ENCODE assay signal across 8 cellular contexts in genomic region chr7:31443457-31443856, GRCh38.
DNase-seq lines count a peak whose midpoint lies in the region; ATAC-seq, FAIRE-seq and TF ChIP-seq lines count a peak whose summit lies in the region.

No MANE protein-coding gene starts in this region.

- peak; percentile 82 for FAIRE-seq in bronchial epithelial cell (lab: Jason Lieb, UNC)
- peak; percentile 75 for FAIRE-seq in HepG2 (lab: Jason Lieb, UNC)

- no peak for TF ChIP-seq RAD21 in HepG2 (CRISPR knock-in tag; IDR thresholded peaks at IDR 0.05)

- CTCF ChIA-PET in HepG2 (lab: Yijun Ruan, JAX; ENCODE audit: low intra/inter-chr PET ratio, low total read pairs): interaction anchor here (1.5 to 2.8 kb wide), 3 partner anchors 45 to 293 kb away, joined by 5 to 16 read pairs (median 9); no protein-coding TSS in a partner anchor
- CTCF ChIA-PET in activated CD4-positive, alpha-beta memory T cell treated with anti-CD3 and anti-CD28 coated beads for 36 hours (lab: Charles Lee): interaction anchor here (0.7 to 1.6 kb wide), 11 partner anchors 9 to 460 kb away, joined by 3 to 13 read pairs (median 5); no protein-coding TSS in a partner anchor

- H4K20me1 ChIP-seq in HepG2 (ENCODE audit: insufficient read depth, low read length): no peaks in the 10 kb centered on the region

- no peaks in the 10 kb centered on the region for H3K27me3 ChIP-seq in bronchial epithelial cell (ENCODE audit: control insufficient read depth, insufficient read depth, low read length)
- 0 out of 5 replicates have a peak, but pooled peaks cover 0 to 1% of the 10 kb centered on the region in 2 experiments for H3K27me3 ChIP-seq in HepG2 (ENCODE audit: control insufficient read depth in 1 of 2, insufficient read depth in 2 of 2, low read length in 2 of 2)

- ATAC-seq in GM21390 (IDR thresholded peaks at IDR 0.05; ENCODE audit: unreplicated experiment) (peak; percentile 74), HepG2 (peak; percentile 69)

- H3K4me2 ChIP-seq in HepG2 (ENCODE audit: low read depth, low read length): no peak overlapping the region

- no peak for TF ChIP-seq EP300 in HepG2 (IDR thresholded peaks at IDR 0.05; ENCODE audit: low read depth in 2 of 2, low read length in 2 of 2)
- TF ChIP-seq EP300 in HepG2 (CRISPR knock-in tag; IDR thresholded peaks at IDR 0.05; ENCODE audit: borderline replicate concordance): no peak

- H3K4me1 Mint-ChIP-seq in activated CD4-positive, alpha-beta memory T cell treated with anti-CD3 and anti-CD28 coated beads for 36 hours (ENCODE audit: low read depth): no peaks in the 10 kb centered on the region
- no peaks in the 10 kb centered on the region for H3K4me1 Mint-ChIP-seq in T-helper 2 cell treated with Interferon-gamma antibody and Interleukin-4, amounts not matched to agents 5 μg/mL and 100 μg/mL, for 36 hours (ENCODE audit: low read depth)

- no peaks in the 10 kb centered on the region for H3K4me1 ChIP-seq in HepG2 (ENCODE audit: insufficient read depth, low read length)

- no peak overlapping the region for H2AFZ ChIP-seq in HepG2 (ENCODE audit: low read length)

- H3K4me3 Mint-ChIP-seq in activated CD4-positive, alpha-beta memory T cell treated with anti-CD3 and anti-CD28 coated beads for 36 hours: no peak overlapping the region
- H3K4me3 Mint-ChIP-seq in T-helper 2 cell treated with Interferon-gamma antibody and Interleukin-4, amounts not matched to agents 5 μg/mL and 100 μg/mL, for 36 hours: no peak overlapping the region

- H3K27ac ChIP-seq in HepG2 (ENCODE audit: extremely low read length, insufficient read depth, low read length): no peak overlapping the region

- peak; percentile 91 for DNase-seq in DMS53 (lab: John Stamatoyannopoulos, UW)
- DNase-seq in HS-5 (ENCODE audit: low read depth): peak; percentile 20
- peak; percentile 81 for DNase-seq in NCI-H82 (lab: John Stamatoyannopoulos, UW)
- peak; percentile 62 for DNase-seq in bronchial epithelial cell (ENCODE audit: low read depth)
- peak; percentile 26 for DNase-seq in HepG2 (ENCODE audit: low spot score)
- DNase-seq in activated CD4-positive, alpha-beta memory T cell treated with anti-CD3 and anti-CD28 coated beads for 36 hours: no peak
- DNase-seq in T-helper 2 cell treated with Interferon-gamma antibody and Interleukin-4, amounts not matched to agents 5 μg/mL and 100 μg/mL, for 36 hours (ENCODE audit: low spot score): no peak

- no peaks in the 10 kb centered on the region for H3K9me3 ChIP-seq in HepG2 (ENCODE audit: low read length)

- in situ Hi-C loops in HepG2 (cut with HindIII; ENCODE audit: extremely low pct_ligation_motif_present, low pct_unique_long_range_greater_than_20kb): no loop called here

- no peak for TF ChIP-seq POLR2A in HepG2 (IDR thresholded peaks at IDR 0.05; ENCODE audit: insufficient read depth in 1 of 2, low read depth in 2 of 2, low read length in 2 of 2)

- no peak overlapping the region for H3K9ac ChIP-seq in HepG2 (ENCODE audit: insufficient read depth, low read depth, low read length)

- intact Hi-C loops in HepG2 (cut with micrococcal nuclease; ENCODE audit: unreplicated experiment): loop anchor here (1.0 kb wide), 3 partner anchors 45 to 293 kb away; no protein-coding TSS in a partner anchor
- intact Hi-C loops in activated CD4-positive, alpha-beta memory T cell treated with anti-CD3 and anti-CD28 coated beads for 36 hours (cut with micrococcal nuclease): loop anchor here (1.0 to 10.0 kb wide), 3 partner anchors 44 to 293 kb away; no protein-coding TSS in a partner anchor

- no peaks in the 10 kb centered on the region for H3K36me3 Mint-ChIP-seq in activated CD4-positive, alpha-beta memory T cell treated with anti-CD3 and anti-CD28 coated beads for 36 hours
- H3K36me3 Mint-ChIP-seq in T-helper 2 cell treated with Interferon-gamma antibody and Interleukin-4, amounts not matched to agents 5 μg/mL and 100 μg/mL, for 36 hours (ENCODE audit: low read depth): no peaks in the 10 kb centered on the region

- H3K4me3 ChIP-seq in bronchial epithelial cell (ENCODE audit: low read depth, low read length): no peak overlapping the region
- H3K4me3 ChIP-seq in HepG2 (replicated peaks in 1 of 3; ENCODE audit: insufficient read depth in 1 of 3, low read depth in 2 of 3, low read length in 3 of 3): no peak overlapping the region

- WGBS in HepG2 (ENCODE audit: low lambda C conversion rate): 0% methylated on average over 1 of the region's 1 CpG

- peak; percentile 69 for TF ChIP-seq CTCF in bronchial epithelial cell (IDR thresholded peaks at IDR 0.05; ENCODE audit: insufficient read depth, low read length, severe bottlenecking)
- TF ChIP-seq CTCF in HepG2 (CRISPR knock-in tag; IDR thresholded peaks at IDR 0.05): peak; percentile 70

- H3K9me3 Mint-ChIP-seq in activated CD4-positive, alpha-beta memory T cell treated with anti-CD3 and anti-CD28 coated beads for 36 hours: peaks cover 3% of the 10 kb centered on the region
- H3K9me3 Mint-ChIP-seq in T-helper 2 cell treated with Interferon-gamma antibody and Interleukin-4, amounts not matched to agents 5 μg/mL and 100 μg/mL, for 36 hours: no peaks in the 10 kb centered on the region

- H3K36me3 ChIP-seq in bronchial epithelial cell (ENCODE audit: control insufficient read depth, insufficient read depth, low read length): no peaks in the 10 kb centered on the region
- H3K36me3 ChIP-seq in HepG2 (replicated peaks in 1 of 2; ENCODE audit: control insufficient read depth in 1 of 2, insufficient read depth in 2 of 2, low read length in 2 of 2): no peaks in the 10 kb centered on the region

- no peaks in the 10 kb centered on the region for H3K27me3 Mint-ChIP-seq in activated CD4-positive, alpha-beta memory T cell treated with anti-CD3 and anti-CD28 coated beads for 36 hours
- no peaks in the 10 kb centered on the region for H3K27me3 Mint-ChIP-seq in T-helper 2 cell treated with Interferon-gamma antibody and Interleukin-4, amounts not matched to agents 5 μg/mL and 100 μg/mL, for 36 hours (ENCODE audit: low read depth)

- no TSS peak for BruUV-seq in HepG2 (replicated peaks; lab: Mats Ljungman, UMichigan)

- H3K27ac Mint-ChIP-seq in activated CD4-positive, alpha-beta memory T cell treated with anti-CD3 and anti-CD28 coated beads for 36 hours: no peak overlapping the region
- H3K27ac Mint-ChIP-seq in T-helper 2 cell treated with Interferon-gamma antibody and Interleukin-4, amounts not matched to agents 5 μg/mL and 100 μg/mL, for 36 hours: no peak overlapping the region

- POLR2A ChIA-PET in HepG2 (lab: Yijun Ruan, JAX): interaction anchor here (0.6 kb wide), 1 partner anchor 204 kb away, joined by 4 read pairs; no protein-coding TSS in a partner anchor
- POLR2A ChIA-PET in activated CD4-positive, alpha-beta memory T cell treated with anti-CD3 and anti-CD28 coated beads for 36 hours (lab: Charles Lee): no interaction called here

- H3K79me2 ChIP-seq in HepG2 (ENCODE audit: insufficient read depth, low read length): no peaks in the 10 kb centered on the region

TF ChIP-seq in HepG2, 621 proteins besides CTCF, POLR2A, EP300 and RAD21 (continues in another document):
- no peak for TF ChIP-seq ZBTB39 (CRISPR knock-in tag; IDR thresholded peaks at IDR 0.05)
- no peak for TF ChIP-seq SUZ12 (IDR thresholded peaks at IDR 0.05; ENCODE audit: low read depth, low read length)
- TF ChIP-seq NFATC3 (CRISPR knock-in tag; IDR thresholded peaks at IDR 0.05): no peak
- peak; percentile 59 for TF ChIP-seq STAG1 (CRISPR knock-in tag; IDR thresholded peaks at IDR 0.05)
- no peak for TF ChIP-seq ZNF431 (CRISPR knock-in tag; IDR thresholded peaks at IDR 0.05; ENCODE audit: borderline replicate concordance, low read depth)
- TF ChIP-seq ZNF496 (CRISPR knock-in tag; IDR thresholded peaks at IDR 0.05; ENCODE audit: insufficient replicate concordance): no peak
- no peak for TF ChIP-seq ZNF607 (CRISPR knock-in tag; IDR thresholded peaks at IDR 0.05; ENCODE audit: borderline replicate concordance)
- TF ChIP-seq PAF1 (CRISPR knock-in tag; IDR thresholded peaks at IDR 0.05): no peak
- no peak for TF ChIP-seq DDIT3 (CRISPR knock-in tag; IDR thresholded peaks at IDR 0.05)
- no peak for TF ChIP-seq ZNF839 (CRISPR knock-in tag; IDR thresholded peaks at IDR 0.05; ENCODE audit: borderline replicate concordance)
- TF ChIP-seq ZBTB3 (CRISPR knock-in tag; IDR thresholded peaks at IDR 0.05; ENCODE audit: borderline replicate concordance, low read depth): no peak
- TF ChIP-seq SMC3 (IDR thresholded peaks at IDR 0.05; ENCODE audit: low read length): peak; percentile 50
- TF ChIP-seq YY1 (IDR thresholded peaks at IDR 0.05; ENCODE audit: insufficient read depth, insufficient replicate concordance, low read depth, low read length): no peak
- TF ChIP-seq HOMEZ (CRISPR knock-in tag; IDR thresholded peaks at IDR 0.05; ENCODE audit: low read depth): no peak

Comparison
In these comparisons a context has a peak if more than half of its experiments do, and no peak if none do; other contexts are left out.
1. DNase-seq: peak in DMS53 (single experiment), HS-5 (single experiment), NCI-H82 (single experiment), bronchial epithelial cell (single experiment) and HepG2 (single experiment); none in activated CD4-positive, alpha-beta memory T cell treated with anti-CD3 and anti-CD28 coated beads for 36 hours (single experiment) and T-helper 2 cell treated with Interferon-gamma antibody and Interleukin-4, amounts not matched to agents 5 μg/mL and 100 μg/mL, for 36 hours (single experiment).